In genomic region chr11:75563978-75564552, GRCh38 we compare ENCODE assay signal across 8 cellular contexts. TPM values are rescaled to one million over a fixed set of nuclear protein-coding genes. Genes with fewer than 3 reads are reported as not detected.
DNase-seq lines count a peak whose midpoint lies in the region; ATAC-seq, FAIRE-seq and TF ChIP-seq lines count a peak whose summit lies in the region.

No MANE protein-coding gene starts in this region.

- H3K27ac Mint-ChIP-seq in activated naive CD4-positive, alpha-beta T cell treated with anti-CD3 and anti-CD28 coated beads, Interleukin-2, amount 10 ng/mL, durations not matched to agents 7 days and 5 days, result no peak overlapping the region

- H3K36me3 ChIP-seq in bronchial epithelial cell (ENCODE audit: control insufficient read depth, insufficient read depth, low read length), result peaks cover 20% of the 10 kb centered on the region

- ATAC-seq in GM18519 (IDR thresholded peaks at IDR 0.05; ENCODE audit: low FRiP score, unreplicated experiment) (no peak), HG02981 (IDR thresholded peaks at IDR 0.05; ENCODE audit: unreplicated experiment) (no peak)

- peaks cover 9% of the 10 kb centered on the region for H3K36me3 Mint-ChIP-seq in activated naive CD4-positive, alpha-beta T cell treated with anti-CD3 and anti-CD28 coated beads, Interleukin-2, amount 10 ng/mL, durations not matched to agents 7 days and 5 days

- H3K27ac ChIP-seq in layer of hippocampus (ENCODE audit: low read depth, low read length) (peak overlapping the region; percentile 98), temporal lobe (ENCODE audit: low read depth, low read length) (peak overlapping the region; percentile 96)

- H3K27me3 ChIP-seq in bronchial epithelial cell (ENCODE audit: control insufficient read depth, insufficient read depth, low read length) (no peaks in the 10 kb centered on the region), layer of hippocampus (ENCODE audit: control insufficient read depth, insufficient read depth, low read length) (no peaks in the 10 kb centered on the region)

- no peaks in the 10 kb centered on the region for H3K9me3 Mint-ChIP-seq in activated naive CD4-positive, alpha-beta T cell treated with anti-CD3 and anti-CD28 coated beads, Interleukin-2, amount 10 ng/mL, durations not matched to agents 7 days and 5 days

- no peak overlapping the region for H3K4me3 ChIP-seq in bronchial epithelial cell (ENCODE audit: low read depth, low read length)

- peaks cover 42% of the 10 kb centered on the region for H3K4me1 Mint-ChIP-seq in activated naive CD4-positive, alpha-beta T cell treated with anti-CD3 and anti-CD28 coated beads, Interleukin-2, amount 10 ng/mL, durations not matched to agents 7 days and 5 days

- DNase-seq in activated naive CD4-positive, alpha-beta T cell treated with anti-CD3 and anti-CD28 coated beads, Interleukin-2, amount 10 ng/mL, durations not matched to agents 7 days and 5 days, result no peak
- DNase-seq in activated naive CD4-positive, alpha-beta T cell (lab: John Stamatoyannopoulos, UW), result no peak
- DNase-seq in bronchial epithelial cell (ENCODE audit: low read depth), result no peak
- DNase-seq in HTR-8/SVneo (ENCODE audit: insufficient read length, low spot score), result no peak

- CTCF ChIA-PET in activated naive CD4-positive, alpha-beta T cell treated with anti-CD3 and anti-CD28 coated beads, Interleukin-2, amount 10 ng/mL, durations not matched to agents 7 days and 5 days (lab: Charles Lee), result interaction anchor here (1.8 to 4.5 kb wide), 2 partner anchors 12 to 14 kb away, joined by 4 to 20 read pairs; no protein-coding TSS in a partner anchor

- TF ChIP-seq CTCF in bronchial epithelial cell (IDR thresholded peaks at IDR 0.05; ENCODE audit: insufficient read depth, low read length, severe bottlenecking), result peak; percentile 50

- H3K4me3 Mint-ChIP-seq in activated naive CD4-positive, alpha-beta T cell treated with anti-CD3 and anti-CD28 coated beads, Interleukin-2, amount 10 ng/mL, durations not matched to agents 7 days and 5 days, result peak overlapping the region; percentile 98

- peaks cover 8% of the 10 kb centered on the region for H3K27me3 Mint-ChIP-seq in activated naive CD4-positive, alpha-beta T cell treated with anti-CD3 and anti-CD28 coated beads, Interleukin-2, amount 10 ng/mL, durations not matched to agents 7 days and 5 days

- FAIRE-seq in bronchial epithelial cell (lab: Jason Lieb, UNC), result no peak
- FAIRE-seq in HTR-8/SVneo (lab: Jason Lieb, UNC), result no peak

RNA-seq across cellular contexts. Expression of gene SERPINH1, which starts 2.0 kb away (rescaled TPM):
- total RNA-seq in bronchial epithelial cell (80.8 and 86.9 TPM in 2 replicates), temporal lobe (27.8 TPM)

RNA-seq across cellular contexts. Expression of gene GDPD5, which starts 38.3 kb away (rescaled TPM):
- total RNA-seq in bronchial epithelial cell, result 0.13 and 2.1 TPM in 2 replicates
- total RNA-seq in temporal lobe, result 9.6 TPM
